In genomic region chr1:5921129-5921528, GRCh38 we compare ENCODE assay signal across 23 cellular contexts.
"Had no signal": no experiment of that assay in that cellular context is flagged by ENCODE, and none has a peak within 500 bp of the region (broad histone marks: within the 10 kb centered on the region; RNA-seq: fewer than 3 reads in every experiment).

No MANE protein-coding gene starts in this region.

- H3K27ac Mint-ChIP-seq: activated CD4-positive, alpha-beta memory T cell treated with anti-CD3 and anti-CD28 coated beads for 36 hours; activated CD4-positive, alpha-beta T cell treated with anti-CD3 and anti-CD28 coated beads for 36 hours; activated CD4-positive, alpha-beta T cell treated with anti-CD3 and anti-CD28 coated beads, Interleukin-2, amount 10 ng/mL, durations not matched to agents 24 days and 14 days; activated CD8-positive, alpha-beta T cell treated with anti-CD3 and anti-CD28 coated beads, Interleukin-2, amount 10 ng/mL, durations not matched to agents 7 days and 5 days; activated naive CD8-positive, alpha-beta T cell treated with anti-CD3 and anti-CD28 coated beads for 36 hours; activated T-helper 17 cell treated with anti-CD3 and anti-CD28 coated beads, Interleukin-2, amount 50 U/mL, for 72 hours; T-helper 2 cell treated with Interferon-gamma antibody and Interleukin-4, amounts not matched to agents 5 μg/mL and 100 μg/mL, for 36 hours had no signal

- H3K4me1 Mint-ChIP-seq: activated CD4-positive, alpha-beta T cell treated with anti-CD3 and anti-CD28 coated beads, Interleukin-2, amount 10 ng/mL, durations not matched to agents 24 days and 14 days had no signal

- H3K9me3 Mint-ChIP-seq: activated CD4-positive, alpha-beta T cell treated with anti-CD3 and anti-CD28 coated beads, Interleukin-2, amount 10 ng/mL, durations not matched to agents 24 days and 14 days; activated naive CD8-positive, alpha-beta T cell treated with anti-CD3 and anti-CD28 coated beads for 36 hours; activated T-helper 17 cell treated with anti-CD3 and anti-CD28 coated beads, Interleukin-2, amount 50 U/mL, for 72 hours; T-helper 2 cell treated with Interferon-gamma antibody and Interleukin-4, amounts not matched to agents 5 μg/mL and 100 μg/mL, for 36 hours had no signal

- H3K27ac ChIP-seq: ascending aorta, brain microvascular endothelial cell, epithelial cell of prostate, esophagus squamous epithelium had no signal

- ATAC-seq: activated CD4-positive, alpha-beta T cell treated with anti-CD3 and anti-CD28 coated beads for 36 hours; activated CD8-positive, alpha-beta T cell treated with anti-CD3 and anti-CD28 coated beads, Interleukin-2, amount 10 ng/mL, durations not matched to agents 7 days and 5 days; activated T-cell treated with anti-CD3 and anti-CD28 coated beads, Interleukin-2, amount 50 U/mL, for 4 hours; activated T-helper 17 cell treated with anti-CD3 and anti-CD28 coated beads, Interleukin-2, amount 50 U/mL, for 72 hours; T-helper 17 cell had no signal

- H3K4me3 ChIP-seq: ascending aorta, esophagus squamous epithelium had no signal

- DNase-seq: activated CD4-positive, alpha-beta memory T cell treated with anti-CD3 and anti-CD28 coated beads for 36 hours; activated CD4-positive, alpha-beta T cell treated with anti-CD3 and anti-CD28 coated beads for 36 hours; activated CD4-positive, alpha-beta T cell treated with anti-CD3 and anti-CD28 coated beads, Interleukin-2, amount 10 ng/mL, durations not matched to agents 24 days and 14 days; activated CD4-positive, CD25-positive, alpha-beta regulatory T cell; activated CD4-positive, CD25-positive, alpha-beta regulatory T cell treated with anti-CD3 and anti-CD28 coated beads, Interleukin-2, amount 50 U/mL, for 72 hours; activated CD8-positive, alpha-beta T cell treated with anti-CD3 and anti-CD28 coated beads, Interleukin-2, amount 10 ng/mL, durations not matched to agents 7 days and 5 days; activated effector memory CD4-positive, alpha-beta T cell treated with Interleukin-2 at 50 U/mL for 16 hours; activated gamma-delta T cell treated with Interleukin-2 at 50 U/mL for 16 hours; activated naive CD4-positive, alpha-beta T cell treated with anti-CD3 and anti-CD28 coated beads, Interleukin-2, amount 50 U/mL, for 16 hours; activated naive CD4-positive, alpha-beta T cell treated with Interleukin-2 at 50 U/mL for 16 hours; activated naive CD8-positive, alpha-beta T cell treated with anti-CD3 and anti-CD28 coated beads for 36 hours; activated T-cell treated with anti-CD3 and anti-CD28 coated beads, Interleukin-2, amount 50 U/mL, for 4 hours; brain microvascular endothelial cell; caudate nucleus; effector CD8-positive, alpha-beta T cell; esophagus squamous epithelium; T-helper 1 cell; T-helper 17 cell; T1000 had no signal

- H3K4me3 Mint-ChIP-seq: activated CD4-positive, alpha-beta memory T cell treated with anti-CD3 and anti-CD28 coated beads for 36 hours; activated CD4-positive, alpha-beta T cell treated with anti-CD3 and anti-CD28 coated beads for 36 hours; activated CD4-positive, alpha-beta T cell treated with anti-CD3 and anti-CD28 coated beads, Interleukin-2, amount 10 ng/mL, durations not matched to agents 24 days and 14 days; activated CD8-positive, alpha-beta T cell treated with anti-CD3 and anti-CD28 coated beads, Interleukin-2, amount 10 ng/mL, durations not matched to agents 7 days and 5 days; activated naive CD8-positive, alpha-beta T cell treated with anti-CD3 and anti-CD28 coated beads for 36 hours; activated T-cell treated with anti-CD3 and anti-CD28 coated beads, Interleukin-2, amount 50 U/mL, for 4 hours; activated T-helper 17 cell treated with anti-CD3 and anti-CD28 coated beads, Interleukin-2, amount 50 U/mL, for 72 hours; T-helper 17 cell; T-helper 2 cell treated with Interferon-gamma antibody and Interleukin-4, amounts not matched to agents 5 μg/mL and 100 μg/mL, for 36 hours had no signal

- H3K27me3 Mint-ChIP-seq: activated CD4-positive, alpha-beta memory T cell treated with anti-CD3 and anti-CD28 coated beads for 36 hours; activated CD4-positive, alpha-beta T cell treated with anti-CD3 and anti-CD28 coated beads for 36 hours; activated CD4-positive, alpha-beta T cell treated with anti-CD3 and anti-CD28 coated beads, Interleukin-2, amount 10 ng/mL, durations not matched to agents 24 days and 14 days; activated naive CD8-positive, alpha-beta T cell treated with anti-CD3 and anti-CD28 coated beads for 36 hours; activated T-helper 17 cell treated with anti-CD3 and anti-CD28 coated beads, Interleukin-2, amount 50 U/mL, for 72 hours; T-helper 17 cell had no signal
